In the genomic region with DNA sequence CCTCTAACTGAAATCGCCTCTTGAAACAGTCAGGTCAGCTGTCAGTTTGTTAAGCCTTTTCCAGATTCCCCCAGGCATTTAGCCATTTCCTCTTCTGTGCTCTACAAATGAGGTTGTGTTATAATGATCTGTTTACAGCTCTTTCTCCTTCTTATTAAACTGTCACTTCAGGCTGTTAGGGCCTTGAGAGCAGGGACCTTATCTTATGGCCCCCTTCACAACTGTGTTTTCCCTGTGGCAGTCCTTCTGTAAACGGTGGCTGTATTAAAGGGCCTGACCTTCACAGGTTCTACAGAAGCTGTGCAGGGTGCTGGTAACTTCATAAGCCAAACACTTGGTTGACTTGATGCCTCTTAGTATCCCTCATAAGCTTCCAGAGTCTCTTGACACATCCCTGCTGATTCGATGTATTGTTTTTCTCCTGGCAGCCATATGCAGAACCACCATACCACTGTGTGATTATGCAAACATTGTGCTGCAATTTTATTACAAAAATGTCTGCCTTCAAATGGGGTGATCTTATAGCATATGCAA, we compare ENCODE assay signal across 1 cellular context.
TF ChIP-seq lines count a peak whose summit lies in the region.

No MANE protein-coding gene starts in this region.

TF ChIP-seq in GM23338, 12 proteins besides CTCF, POLR2A, EP300 and RAD21 (continued from another document):
- TF ChIP-seq ZNF114 (CRISPR knock-in tag; IDR thresholded peaks at IDR 0.05) (no peak), POLR2AphosphoS5 (IDR thresholded peaks at IDR 0.05; ENCODE audit: low read depth) (no peak), CREB1 (CRISPR knock-in tag; IDR thresholded peaks at IDR 0.05; ENCODE audit: low read depth) (no peak), EZH2 (IDR thresholded peaks at IDR 0.05; ENCODE audit: low read depth, unreplicated experiment) (no peak), JUNB (IDR thresholded peaks at IDR 0.05; ENCODE audit: unreplicated experiment) (no peak), STAT1 (IDR thresholded peaks at IDR 0.05; ENCODE audit: unreplicated experiment) (no peak), ETS1 (IDR thresholded peaks at IDR 0.05) (no peak), ZNF331 (CRISPR knock-in tag; IDR thresholded peaks at IDR 0.05; ENCODE audit: low read depth) (no peak), EZH2phosphoT487 (IDR thresholded peaks at IDR 0.05; ENCODE audit: unreplicated experiment) (no peak), REST (IDR thresholded peaks at IDR 0.05; ENCODE audit: unreplicated experiment) (no peak)
